In genomic region chr7:138945806-138946205, GRCh38 we compare ENCODE assay signal across 27 cellular contexts.
"Had no signal": no experiment of that assay in that cellular context is flagged by ENCODE, and none has a peak within 500 bp of the region (broad histone marks: within the 10 kb centered on the region; RNA-seq: fewer than 3 reads in every experiment).

No MANE protein-coding gene starts in this region.

- DNase-seq: activated B cell treated with CpG ODN at 0.5 μM for 24 hours; activated CD4-positive, alpha-beta T cell treated with anti-CD3 and anti-CD28 coated beads for 36 hours; activated CD4-positive, alpha-beta T cell treated with anti-CD3 and anti-CD28 coated beads, Interleukin-2, amount 50 U/mL, for 4 hours; activated CD8-positive, alpha-beta memory T cell treated with anti-CD3 and anti-CD28 coated beads for 24 hours; activated CD8-positive, alpha-beta memory T cell treated with anti-CD3 and anti-CD28 coated beads, Interleukin-2, amount 50 U/mL, for 4 hours; activated naive CD4-positive, alpha-beta T cell treated with anti-CD3 and anti-CD28 coated beads for 36 hours; activated naive CD8-positive, alpha-beta T cell treated with anti-CD3 and anti-CD28 coated beads, Interleukin-2, amount 10 ng/mL, durations not matched to agents 7 days and 5 days; activated T-cell treated with anti-CD3 and anti-CD28 coated beads, Interleukin-2, amount 50 U/mL, for 4 hours; amygdala; cerebellar nuclear complex; cortex of kidney; head of caudate nucleus; hypothalamus; left colon; pancreas; right cardiac atrium; stimulated activated CD4-positive, alpha-beta T cell treated with anti-CD3 and anti-CD28 coated beads, Interleukin-12 subunit alpha, Interleukin-12 subunit beta, amount 100 ng/mL, for 4 hours; stomach had no signal

- H3K27ac ChIP-seq: epithelial cell of prostate, gastroesophageal sphincter, pancreas, stomach, suprapubic skin, tibial nerve had no signal

- H3K9me3 Mint-ChIP-seq: activated B cell treated with CpG ODN at 0.5 μM for 24 hours; activated naive CD4-positive, alpha-beta T cell treated with anti-CD3 and anti-CD28 coated beads for 36 hours; activated naive CD8-positive, alpha-beta T cell treated with anti-CD3 and anti-CD28 coated beads, Interleukin-2, amount 10 ng/mL, durations not matched to agents 7 days and 5 days; activated T-cell treated with anti-CD3 and anti-CD28 coated beads, Interleukin-2, amount 50 U/mL, for 4 hours; endodermal cell; memory B cell; natural killer cell treated with Interleukin-12 subunit alpha and Interleukin-12 subunit beta and Interleukin-15 and Interleukin-18, amount 100 ng/mL, for 72 hours; stimulated activated memory B cell treated with anti-CD40 and anti-IgM and Interleukin-4, amounts not matched to agents 10 μg/mL and 1 μg/mL and 100 μg/mL, for 72 hours; T-helper 2 cell treated with Interferon-gamma antibody and Interleukin-4, amounts not matched to agents 5 μg/mL and 100 μg/mL, for 36 hours had no signal

- H3K27ac Mint-ChIP-seq: activated B cell treated with CpG ODN at 0.5 μM for 24 hours; activated CD4-positive, alpha-beta T cell treated with anti-CD3 and anti-CD28 coated beads for 36 hours; activated naive CD4-positive, alpha-beta T cell treated with anti-CD3 and anti-CD28 coated beads for 36 hours; activated naive CD8-positive, alpha-beta T cell treated with anti-CD3 and anti-CD28 coated beads, Interleukin-2, amount 10 ng/mL, durations not matched to agents 7 days and 5 days; endodermal cell; memory B cell; natural killer cell treated with Interleukin-12 subunit alpha and Interleukin-12 subunit beta and Interleukin-15 and Interleukin-18, amount 100 ng/mL, for 72 hours; stimulated activated memory B cell treated with anti-CD40 and anti-IgM and Interleukin-4, amounts not matched to agents 10 μg/mL and 1 μg/mL and 100 μg/mL, for 72 hours; T-helper 2 cell treated with Interferon-gamma antibody and Interleukin-4, amounts not matched to agents 5 μg/mL and 100 μg/mL, for 36 hours had no signal

- H3K9me3 ChIP-seq: gastroesophageal sphincter, pancreas, stomach, suprapubic skin, tibial nerve had no signal

- H3K36me3 Mint-ChIP-seq: activated naive CD8-positive, alpha-beta T cell treated with anti-CD3 and anti-CD28 coated beads, Interleukin-2, amount 10 ng/mL, durations not matched to agents 7 days and 5 days; memory B cell; natural killer cell treated with Interleukin-12 subunit alpha and Interleukin-12 subunit beta and Interleukin-15 and Interleukin-18, amount 100 ng/mL, for 72 hours; stimulated activated memory B cell treated with anti-CD40 and anti-IgM and Interleukin-4, amounts not matched to agents 10 μg/mL and 1 μg/mL and 100 μg/mL, for 72 hours had no signal

- H3K27me3 ChIP-seq: gastroesophageal sphincter, pancreas, stomach, suprapubic skin, tibial nerve had no signal

- H3K27me3 Mint-ChIP-seq: activated B cell treated with CpG ODN at 0.5 μM for 24 hours; activated CD4-positive, alpha-beta T cell treated with anti-CD3 and anti-CD28 coated beads for 36 hours had no signal

- H3K4me3 Mint-ChIP-seq: activated B cell treated with CpG ODN at 0.5 μM for 24 hours; activated CD4-positive, alpha-beta T cell treated with anti-CD3 and anti-CD28 coated beads for 36 hours; activated naive CD4-positive, alpha-beta T cell treated with anti-CD3 and anti-CD28 coated beads for 36 hours; activated naive CD8-positive, alpha-beta T cell treated with anti-CD3 and anti-CD28 coated beads, Interleukin-2, amount 10 ng/mL, durations not matched to agents 7 days and 5 days; activated T-cell treated with anti-CD3 and anti-CD28 coated beads, Interleukin-2, amount 50 U/mL, for 4 hours; endodermal cell; memory B cell; natural killer cell treated with Interleukin-12 subunit alpha and Interleukin-12 subunit beta and Interleukin-15 and Interleukin-18, amount 100 ng/mL, for 72 hours; stimulated activated memory B cell treated with anti-CD40 and anti-IgM and Interleukin-4, amounts not matched to agents 10 μg/mL and 1 μg/mL and 100 μg/mL, for 72 hours; T-helper 2 cell treated with Interferon-gamma antibody and Interleukin-4, amounts not matched to agents 5 μg/mL and 100 μg/mL, for 36 hours had no signal

- H3K4me1 ChIP-seq: gastroesophageal sphincter, pancreas, stomach, suprapubic skin, tibial nerve had no signal

- H3K4me1 Mint-ChIP-seq: activated B cell treated with CpG ODN at 0.5 μM for 24 hours; activated CD4-positive, alpha-beta T cell treated with anti-CD3 and anti-CD28 coated beads for 36 hours; memory B cell; stimulated activated memory B cell treated with anti-CD40 and anti-IgM and Interleukin-4, amounts not matched to agents 10 μg/mL and 1 μg/mL and 100 μg/mL, for 72 hours had no signal
